ENCODE assay signal across 12 cellular contexts in genomic region chr6:149093643-149094042, GRCh38.
A peak's percentile ranks its signal among the peaks of the same experiment; 100 is the strongest.
DNase-seq lines count a peak whose midpoint lies in the region; ATAC-seq and TF ChIP-seq lines count a peak whose summit lies in the region.
"Had no signal": no experiment of that assay in that cellular context is flagged by ENCODE, and none has a peak within 500 bp of the region (broad histone marks: within the 10 kb centered on the region; RNA-seq: fewer than 3 reads in every experiment).

No MANE protein-coding gene starts in this region.

- H3K27ac Mint-ChIP-seq in activated CD4-positive, alpha-beta T cell treated with anti-CD3 and anti-CD28 coated beads for 36 hours: peak overlapping the region; percentile 67

- H3K4me3 ChIP-seq in MG63 (no peak overlapping the region), choroid plexus epithelial cell (ENCODE audit: low read depth, low read length) (no peak overlapping the region), skeletal muscle cell (ENCODE audit: low read depth, low read length) (no peak overlapping the region)

- POLR2A ChIA-PET in activated CD4-positive, alpha-beta T cell treated with anti-CD3 and anti-CD28 coated beads for 36 hours (lab: Charles Lee): interaction anchor here (1.0 kb wide), 1 partner anchor 57 kb away, joined by 4 read pairs; no protein-coding TSS in a partner anchor

- peaks cover 6% of the 10 kb centered on the region; the same call in 1 of the 2 replicates for H3K9me3 ChIP-seq in MG63

- peak overlapping the region; percentile 29 for H3K4me3 Mint-ChIP-seq in activated CD4-positive, alpha-beta T cell treated with anti-CD3 and anti-CD28 coated beads for 36 hours

- no peak for ATAC-seq in activated CD4-positive, alpha-beta T cell treated with anti-CD3 and anti-CD28 coated beads for 36 hours
- ATAC-seq in HG02642 (IDR thresholded peaks at IDR 0.05; ENCODE audit: poor library complexity, unreplicated experiment): no peak
- no peak for ATAC-seq in HG02763 (IDR thresholded peaks at IDR 0.05; ENCODE audit: unreplicated experiment)
- ATAC-seq: HepG2 had no signal

- DNase-seq in activated CD4-positive, alpha-beta T cell treated with anti-CD3 and anti-CD28 coated beads for 36 hours: no peak
- no peak for DNase-seq in activated CD4-positive, alpha-beta T cell treated with anti-CD3 and anti-CD28 coated beads for 1 hour
- DNase-seq in MG63 (peak; percentile 3), choroid plexus epithelial cell (ENCODE audit: low read depth) (peak; percentile 75), skeletal muscle cell (ENCODE audit: low read depth) (peak; percentile 42), erythroblast (lab: John Stamatoyannopoulos, UW) (no peak)
- DNase-seq: hippocampal formation, midbrain, NCI-H1930 had no signal

- H3K9me3 Mint-ChIP-seq in activated CD4-positive, alpha-beta T cell treated with anti-CD3 and anti-CD28 coated beads for 36 hours (ENCODE audit: low read depth): peaks cover 9% of the 10 kb centered on the region

- CTCF ChIA-PET in activated CD4-positive, alpha-beta T cell treated with anti-CD3 and anti-CD28 coated beads for 36 hours (lab: Charles Lee): interaction anchor here (1.1 to 2.1 kb wide), 3 partner anchors 9 to 338 kb away, joined by 3 to 12 read pairs (median 9); no protein-coding TSS in a partner anchor

- H3K36me3 ChIP-seq in MG63: no peaks in the 10 kb centered on the region

- no peak for TF ChIP-seq CTCF in choroid plexus epithelial cell (conservative IDR thresholded peaks at IDR 0.05; ENCODE audit: low read depth, low read length)

- peaks cover 38% of the 10 kb centered on the region for H3K4me1 Mint-ChIP-seq in activated CD4-positive, alpha-beta T cell treated with anti-CD3 and anti-CD28 coated beads for 36 hours

- peaks cover 7% of the 10 kb centered on the region for H3K36me3 Mint-ChIP-seq in activated CD4-positive, alpha-beta T cell treated with anti-CD3 and anti-CD28 coated beads for 36 hours (ENCODE audit: low read depth)

- no peak for TF ChIP-seq POLR2A in erythroblast (IDR thresholded peaks at IDR 0.05; ENCODE audit: low read length)

- intact Hi-C loops in activated CD4-positive, alpha-beta T cell treated with anti-CD3 and anti-CD28 coated beads for 36 hours (cut with DNase I, micrococcal nuclease): loop anchor here in 1 of 2 experiments (1.0 to 2.0 kb wide), 2 partner anchors 8 to 47 kb away; no protein-coding TSS in a partner anchor

- no peaks in the 10 kb centered on the region for H3K27me3 Mint-ChIP-seq in activated CD4-positive, alpha-beta T cell treated with anti-CD3 and anti-CD28 coated beads for 36 hours

- H3K27me3 ChIP-seq in MG63: no peaks in the 10 kb centered on the region

Comparison
In these comparisons a context has a peak if more than half of its experiments do, and no peak if none do; other contexts are left out.
1. DNase-seq: peak in MG63 (single experiment), choroid plexus epithelial cell (single experiment) and skeletal muscle cell (single experiment); none in activated CD4-positive, alpha-beta T cell treated with anti-CD3 and anti-CD28 coated beads for 36 hours (single experiment), activated CD4-positive, alpha-beta T cell treated with anti-CD3 and anti-CD28 coated beads for 1 hour (single experiment) and erythroblast (0 of 2).